ENCODE assay signal across 1 cellular context in the genomic region with DNA sequence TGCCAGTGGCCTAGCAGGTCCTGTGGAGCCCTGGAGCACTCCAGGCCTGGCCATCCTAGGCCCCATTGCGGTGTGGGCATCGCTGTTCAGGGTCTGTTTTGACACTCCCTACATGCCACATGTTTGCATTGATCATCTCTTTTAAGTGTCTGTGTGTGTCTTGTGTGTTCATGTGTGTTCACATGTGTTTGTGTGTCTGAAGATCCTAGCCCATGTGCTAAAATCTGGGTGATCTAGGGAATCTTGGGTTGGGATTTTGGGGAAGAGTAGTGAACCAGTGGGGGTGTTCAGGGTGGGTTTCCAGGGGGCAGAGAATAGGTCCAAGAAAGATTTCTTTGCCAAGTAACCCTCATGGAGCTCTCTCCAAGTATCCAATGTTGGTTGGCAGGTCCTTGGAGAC.
TF ChIP-seq lines count a peak whose summit lies in the region.

No MANE protein-coding gene starts in this region.

TF ChIP-seq in HepG2, 621 proteins besides CTCF, POLR2A, EP300 and RAD21:
- peak; percentile 91 for TF ChIP-seq MNT (IDR thresholded peaks at IDR 0.05)
- TF ChIP-seq, protein P1, sequence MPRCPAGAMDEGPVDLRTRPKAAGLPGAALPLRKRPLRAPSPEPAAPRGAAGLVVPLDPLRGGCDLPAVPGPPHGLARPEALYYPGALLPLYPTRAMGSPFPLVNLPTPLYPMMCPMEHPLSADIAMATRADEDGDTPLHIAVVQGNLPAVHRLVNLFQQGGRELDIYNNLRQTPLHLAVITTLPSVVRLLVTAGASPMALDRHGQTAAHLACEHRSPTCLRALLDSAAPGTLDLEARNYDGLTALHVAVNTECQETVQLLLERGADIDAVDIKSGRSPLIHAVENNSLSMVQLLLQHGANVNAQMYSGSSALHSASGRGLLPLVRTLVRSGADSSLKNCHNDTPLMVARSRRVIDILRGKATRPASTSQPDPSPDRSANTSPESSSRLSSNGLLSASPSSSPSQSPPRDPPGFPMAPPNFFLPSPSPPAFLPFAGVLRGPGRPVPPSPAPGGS (CRISPR knock-in tag; IDR thresholded peaks at IDR 0.05) = no peak
